Comparison of ENCODE assay signal across 8 cellular contexts in the genomic region with DNA sequence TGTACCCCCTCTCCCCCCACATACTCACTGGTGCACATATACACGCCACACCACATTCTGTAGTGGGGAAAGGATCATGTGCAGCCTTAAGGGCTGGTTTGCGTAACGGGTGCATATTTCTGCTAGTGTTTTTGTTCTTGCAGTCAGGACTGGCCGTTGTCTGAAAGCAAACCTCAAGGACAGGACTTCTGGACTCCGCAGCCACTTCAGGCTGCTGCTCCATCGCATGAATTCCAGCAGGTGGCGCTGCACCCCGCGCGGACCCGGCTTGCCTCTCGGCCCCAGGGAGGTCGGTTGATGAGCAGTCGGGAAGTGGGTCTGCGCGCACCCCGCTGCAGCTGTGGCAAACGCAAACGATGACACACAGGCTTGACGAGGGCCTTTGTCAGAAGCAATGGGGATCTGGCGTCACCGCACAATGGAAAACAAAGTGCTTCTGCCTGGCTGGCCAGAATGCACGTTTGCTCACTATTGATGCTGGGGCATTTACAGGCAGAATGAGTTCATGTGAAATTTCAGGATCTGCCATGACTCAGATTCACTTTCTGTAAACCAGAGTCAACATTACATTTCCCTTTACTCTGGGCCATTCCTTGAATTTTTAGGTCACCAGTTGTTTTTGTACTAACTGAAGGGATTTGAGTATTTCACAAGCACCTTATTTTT. TPM values are rescaled to one million over a fixed set of nuclear protein-coding genes. Genes with fewer than 3 reads are reported as not detected.
A peak's percentile ranks its signal among the peaks of the same experiment; 100 is the strongest.
DNase-seq lines count a peak whose midpoint lies in the region; ATAC-seq, FAIRE-seq and TF ChIP-seq lines count a peak whose summit lies in the region.

No MANE protein-coding gene starts in this region.

- H3K23me2 ChIP-seq in H1 (ENCODE audit: low read depth, low read length): no peaks in the 10 kb centered on the region

- POLR2A ChIA-PET in H1 (lab: Charles Lee; ENCODE audit: partially characterized antibody): no interaction called here

- peak; percentile 89 to 97 (median 94) for TF ChIP-seq CTCF in H1 (IDR thresholded peaks at IDR 0.05; ENCODE audit: control extremely low read depth in 1 of 3, insufficient read depth in 1 of 3, low read depth in 1 of 3, low read length in 3 of 3)

- H2BK12ac ChIP-seq in H1 (ENCODE audit: low read depth, low read length): peak overlapping the region; percentile 89

- H3K18ac ChIP-seq in H1 (ENCODE audit: extremely low read depth, low read length) (peak overlapping the region; percentile 44; the same call in 1 of the 2 replicates), mesendoderm (ENCODE audit: low read length) (no peak overlapping the region)

- peak; percentile 86 for DNase-seq in COLO668 (lab: John Stamatoyannopoulos, UW; ENCODE audit: unreplicated experiment)
- peak; percentile 82 for DNase-seq in HS-27A (ENCODE audit: low read depth)
- DNase-seq in NOMO-1 treated with DMSO at 0.1 percent for 48 hours (lab: John Stamatoyannopoulos, UW; ENCODE audit: unreplicated experiment): peak; percentile 89
- DNase-seq in activated CD8-positive, alpha-beta memory T cell treated with anti-CD3 and anti-CD28 coated beads, Interleukin-2, amount 50 U/mL, for 1 hour (ENCODE audit: extremely low read depth): peak; percentile 88
- peak; percentile 82 to 96 for DNase-seq in H1 (ENCODE audit: low read depth in 1 of 2, low spot score in 2 of 2)
- DNase-seq in mesendoderm: peak; percentile 90
- peak; percentile 84 for DNase-seq in stimulated activated CD8-positive, alpha-beta memory T cell treated with anti-CD3 and anti-CD28 coated beads, Interleukin-15, amount 100 ng/mL, for 1 hour (ENCODE audit: low read depth)

- H3K79me1 ChIP-seq in H1 (ENCODE audit: low read depth, low read length) (no peaks in the 10 kb centered on the region), mesendoderm (ENCODE audit: low read length) (no peaks in the 10 kb centered on the region)

- peak overlapping the region in 2 of 4 experiments; percentile 7 to 32; a peak in 1 of 8 replicates for H3K4me3 ChIP-seq in H1 (ENCODE audit: extremely low read depth in 1 of 4, insufficient read depth in 2 of 4, low read depth in 3 of 4, low read length in 4 of 4)
- no peak overlapping the region for H3K4me3 ChIP-seq in mesendoderm (ENCODE audit: low read length)

- TF ChIP-seq POLR2A in H1 (IDR thresholded peaks at IDR 0.05; ENCODE audit: control extremely low read depth in 1 of 2, low read depth in 2 of 2, low read length in 2 of 2): no peak

- H3K79me2 ChIP-seq in H1 (ENCODE audit: control insufficient read depth in 1 of 2, insufficient read depth in 2 of 2, low read length in 2 of 2) (no peaks in the 10 kb centered on the region), mesendoderm (ENCODE audit: control insufficient read depth, insufficient read depth, low read length) (no peaks in the 10 kb centered on the region)

- H4K5ac ChIP-seq in H1 (ENCODE audit: insufficient read length, low read depth, low read length) (no peak overlapping the region), mesendoderm (ENCODE audit: low read length) (no peak overlapping the region)

- H3K4me2 ChIP-seq in H1 (ENCODE audit: insufficient read depth in 1 of 2, low read depth in 2 of 2, low read length in 2 of 2) (peak overlapping the region; percentile 2 to 68; a peak in 3 of 4 replicates), mesendoderm (ENCODE audit: low read length) (peak overlapping the region; percentile 43)

- H3K27me3 ChIP-seq in H1 (replicated peaks in 1 of 4; ENCODE audit: control insufficient read depth in 3 of 4, extremely low read depth in 1 of 4, insufficient read depth in 3 of 4, low read length in 3 of 4) (no peaks in the 10 kb centered on the region; a peak in 1 of 7 replicates), mesendoderm (ENCODE audit: insufficient read depth, low read length, poor library complexity) (no peaks in the 10 kb centered on the region)

- no peak overlapping the region for H3K56ac ChIP-seq in H1 (replicated peaks; ENCODE audit: insufficient read length, low read depth, low read length)
- H3K56ac ChIP-seq in mesendoderm (ENCODE audit: low read length): peak overlapping the region; percentile 77

- ATAC-seq in GM21360 (IDR thresholded peaks at IDR 0.05; ENCODE audit: unreplicated experiment): peak; percentile 92

- WGBS in H1 (ENCODE audit: extremely low coverage in 1 of 2, insufficient coverage in 1 of 2, insufficient read length in 1 of 2, insufficient replicate concordance in 2 of 2, low coverage in 1 of 2, low lambda C conversion rate in 2 of 2, missing lambda C conversion rate in 1 of 2), 2 experiments: 9% methylated on average over 23 of the region's 23 CpGs; no CpG with 5 or more reads in 1 of the 2 experiments
- no CpG with 5 or more reads among the region's 23 CpGs for WGBS in mesendoderm (ENCODE audit: extremely low coverage, insufficient coverage, low lambda C conversion rate)

- H4K8ac ChIP-seq in H1 (ENCODE audit: extremely low read depth, insufficient read depth, low read length) (no peak overlapping the region), mesendoderm (ENCODE audit: low read depth, low read length) (no peak overlapping the region)

- no peaks in the 10 kb centered on the region for H4K20me1 ChIP-seq in H1 (replicated peaks in 1 of 2; ENCODE audit: control insufficient read depth in 1 of 2, insufficient read depth in 2 of 2, low read length in 2 of 2)

- H2AK5ac ChIP-seq in H1 (ENCODE audit: low read depth, low read length): no peak overlapping the region
- no peak overlapping the region for H2AK5ac ChIP-seq in mesendoderm (ENCODE audit: low read length)

- H3K9ac ChIP-seq in H1 (replicated peaks in 1 of 4; ENCODE audit: extremely low read depth in 1 of 4, low read depth in 3 of 4, low read length in 3 of 4) (no peak overlapping the region), mesendoderm (ENCODE audit: low read length) (peak overlapping the region; percentile 41)

- no peak for FAIRE-seq in H1 (lab: Jason Lieb, UNC)

- H3K14ac ChIP-seq in H1 (ENCODE audit: insufficient read length): no peak overlapping the region

- TF ChIP-seq RAD21 in H1 (IDR thresholded peaks at IDR 0.05 in 1 of 2, conservative IDR thresholded peaks at IDR 0.05 in 1 of 2; ENCODE audit: low read depth in 2 of 2, low read length in 2 of 2): peak; percentile 99

- H2BK5ac ChIP-seq in H1 (ENCODE audit: low read depth, low read length) (no peak overlapping the region), mesendoderm (ENCODE audit: low read length) (no peak overlapping the region)

- peak in 1 of 2 experiments; percentile 39; a peak in 1 of 3 replicates for TF ChIP-seq EP300 in H1 (IDR thresholded peaks at IDR 0.05; ENCODE audit: borderline replicate concordance in 1 of 2, low read depth in 2 of 2, low read length in 2 of 2)

- H3K23ac ChIP-seq in H1 (ENCODE audit: insufficient read length) (no peak overlapping the region), mesendoderm (ENCODE audit: low read length) (no peak overlapping the region)

- H3K27ac ChIP-seq in H1 (ENCODE audit: low read depth, low read length) (no peak overlapping the region), mesendoderm (ENCODE audit: low read depth, low read length) (no peak overlapping the region)

- H2BK15ac ChIP-seq in H1 (ENCODE audit: low read length) (peak overlapping the region; percentile 93; the same call in 1 of the 2 replicates), mesendoderm (replicated peaks; ENCODE audit: low read depth) (no peak overlapping the region)

- H2BK120ac ChIP-seq in H1 (replicated peaks; ENCODE audit: low read depth, low read length) (no peak overlapping the region), mesendoderm (ENCODE audit: low read depth, low read length) (no peak overlapping the region)

- peak overlapping the region; percentile 97 for H2AFZ ChIP-seq in H1 (ENCODE audit: low read length)

- CTCF ChIA-PET in H1 (lab: Charles Lee; ENCODE audit: partially characterized antibody): interaction anchor here (0.6 to 4.4 kb wide), 17 partner anchors 8 to 1549 kb away, joined by 3 to 43 read pairs (median 3); no protein-coding TSS in a partner anchor

- H3K9me3 ChIP-seq in H1 (ENCODE audit: insufficient read depth in 2 of 2, low read depth in 1 of 2, low read length in 1 of 2): no peaks in the 10 kb centered on the region

- H3K36me3 ChIP-seq in H1 (ENCODE audit: control insufficient read depth in 2 of 4, insufficient read depth in 4 of 4, low read length in 3 of 4) (no peaks in the 10 kb centered on the region), mesendoderm (ENCODE audit: control insufficient read depth, insufficient read depth, low read length) (no peaks in the 10 kb centered on the region)

- no peak overlapping the region for H4K91ac ChIP-seq in H1 (replicated peaks; ENCODE audit: insufficient read length, low read length)

- H3K4ac ChIP-seq in H1 (replicated peaks; ENCODE audit: insufficient read length, low read depth, low read length) (no peak overlapping the region), mesendoderm (ENCODE audit: low read depth, low read length) (no peak overlapping the region)

- H2BK20ac ChIP-seq in H1 (ENCODE audit: low read length): no peak overlapping the region

- H3K4me1 ChIP-seq in H1 (replicated peaks in 1 of 4; ENCODE audit: control insufficient read depth in 3 of 4, insufficient read depth in 4 of 4, low read length in 3 of 4) (no peaks in the 10 kb centered on the region; a peak in 2 of 7 replicates), mesendoderm (ENCODE audit: control insufficient read depth, low read depth, low read length) (peaks cover 2% of the 10 kb centered on the region)

TF ChIP-seq in H1, 55 proteins besides CTCF, POLR2A, EP300 and RAD21 (continues in another document):
- no peak for TF ChIP-seq BACH1 (IDR thresholded peaks at IDR 0.05; ENCODE audit: low read length)

RNA-seq across cellular contexts. Expression of gene GLRX, which starts 36.3 kb away (rescaled TPM):
- total RNA-seq in H1 (2021; fragmentation: NEBNext Ultra II Directional; extraction: Animal tissue kit (Norgen Biotek cat#: 25700)): 21.6 and 22.9 TPM in 2 replicates
- polyA plus RNA-seq in H1 (2011; rRNA removed): 13.2 and 31.2 TPM in 2 replicates
- 49.0 TPM for polyA plus RNA-seq in H1 (2011; cell fraction: cytosol; rRNA removed)
- polyA plus RNA-seq in H1 (2011; cell fraction: nucleus; rRNA removed): 23.8 TPM
- polyA plus RNA-seq in H1 (2012, experiment 1 of 2): 47.6 to 52.5 TPM (median 49.8 TPM) in 4 replicates
- 6.8 TPM for polyA plus RNA-seq in H1 (2012, experiment 2 of 2)
- polyA plus RNA-seq in H1 (2013, experiment 1 of 2): 21.4 TPM
- polyA plus RNA-seq in H1 (2013, experiment 2 of 2): 21.3 TPM
- 23.9 and 28.2 TPM in 2 replicates for polyA minus RNA-seq in H1 (2011; rRNA and poly(A)+ RNA removed)
- polyA minus RNA-seq in H1 (2011; cell fraction: cytosol; rRNA and poly(A)+ RNA removed): 8.4 TPM
- polyA minus RNA-seq in H1 (2011; cell fraction: nucleus; rRNA and poly(A)+ RNA removed): 34.3 TPM
- polyA plus RNA-seq in mesendoderm (2013, experiment 1 of 2): 16.8 TPM
- polyA plus RNA-seq in mesendoderm (2013, experiment 2 of 2): 17.2 TPM
